In genomic region chrX:15930585-15930984, GRCh38 we compare ENCODE assay signal across 1 cellular context.
TF ChIP-seq lines count a peak whose summit lies in the region.

No MANE protein-coding gene starts in this region.

TF ChIP-seq in WTC11, 78 proteins besides CTCF, POLR2A, EP300 and RAD21 (continued from another document):
- TF ChIP-seq AR (CRISPR knock-in tag; IDR thresholded peaks at IDR 0.05) = no peak
